Comparison of ENCODE assay signal across 19 cellular contexts in genomic region chr4:87967193-87967592, GRCh38. TPM values are rescaled to one million over a fixed set of nuclear protein-coding genes. Genes with fewer than 3 reads are reported as not detected.
"Had no signal": no experiment of that assay in that cellular context is flagged by ENCODE, and none has a peak within 500 bp of the region (broad histone marks: within the 10 kb centered on the region; RNA-seq: fewer than 3 reads in every experiment).

No MANE protein-coding gene starts in this region.

- ATAC-seq: effector memory CD8-positive, alpha-beta T cell; gastrocnemius medialis; left cardiac atrium; naive thymus-derived CD8-positive, alpha-beta T cell; stimulated activated naive CD8-positive, alpha-beta T cell treated with anti-CD3 and anti-CD28 coated beads, Interleukin-15, Interleukin-2, amounts not matched to agents 100 U/mL and 50 U/mL, for 24 hours had no signal

- H3K9me3 ChIP-seq: esophagus muscularis mucosa, gastrocnemius medialis, left ventricle myocardium inferior, lower lobe of right lung, right atrium auricular region, sigmoid colon, suprapubic skin, thyroid gland, uterus had no signal

- H3K27ac ChIP-seq: epithelial cell of prostate, esophagus muscularis mucosa, gastrocnemius medialis, left ventricle myocardium inferior, lower lobe of right lung, right atrium auricular region, sigmoid colon, suprapubic skin, thyroid gland, uterus had no signal

- H3K4me3 ChIP-seq: esophagus muscularis mucosa, gastrocnemius medialis, left ventricle myocardium inferior, lower lobe of right lung, right atrium auricular region, sigmoid colon, suprapubic skin, thyroid gland, uterus had no signal

- DNase-seq: effector memory CD8-positive, alpha-beta T cell; gastrocnemius medialis; glutamatergic neuron; kidney; left cardiac atrium; left ventricle myocardium inferior; lower lobe of right lung; mesendoderm; naive thymus-derived CD8-positive, alpha-beta T cell; sigmoid colon; small intestine; stimulated activated CD4-positive, alpha-beta T cell treated with anti-CD3 and anti-CD28 coated beads, Interleukin-12 subunit alpha, Interleukin-12 subunit beta, amount 100 ng/mL, for 4 hours; stimulated activated naive CD8-positive, alpha-beta T cell treated with anti-CD3 and anti-CD28 coated beads, Interleukin-15, Interleukin-2, amounts not matched to agents 100 U/mL and 50 U/mL, for 24 hours; thyroid gland; uterus had no signal

- H3K36me3 ChIP-seq: esophagus muscularis mucosa, gastrocnemius medialis, left ventricle myocardium inferior, lower lobe of right lung, right atrium auricular region, sigmoid colon, suprapubic skin, thyroid gland, uterus had no signal

- H3K4me1 ChIP-seq: esophagus muscularis mucosa, gastrocnemius medialis, left ventricle myocardium inferior, lower lobe of right lung, right atrium auricular region, sigmoid colon, suprapubic skin, thyroid gland, uterus had no signal

- H3K27me3 ChIP-seq: esophagus muscularis mucosa, right atrium auricular region, sigmoid colon, thyroid gland, uterus had no signal

RNA-seq across cellular contexts. Expression of gene SPP1, which starts 8.3 kb away (rescaled TPM):
- polyA plus RNA-seq: naive thymus-derived CD8-positive, alpha-beta T cell had no signal
